Comparison of ENCODE assay signal across 9 cellular contexts in the genomic region with DNA sequence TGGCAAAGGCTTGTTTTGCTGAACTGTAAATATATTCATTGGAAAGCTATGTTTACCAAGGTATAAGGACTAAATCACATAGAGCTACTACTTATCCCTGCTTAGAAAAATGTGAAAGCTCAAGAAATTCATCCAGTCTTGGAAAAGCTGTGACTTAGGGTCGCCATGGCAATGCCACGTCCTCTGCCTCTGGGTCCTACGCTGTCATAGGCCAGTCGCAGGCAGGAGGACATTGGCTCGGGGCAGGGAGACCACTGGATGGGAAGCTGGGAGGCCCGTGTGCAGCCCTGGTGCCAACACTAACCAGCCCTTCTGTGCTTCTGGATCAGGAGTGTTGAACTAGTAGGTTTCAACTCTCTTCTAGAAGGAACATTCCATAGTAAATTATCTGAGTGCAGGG.
DNase-seq lines count a peak whose midpoint lies in the region; ATAC-seq and TF ChIP-seq lines count a peak whose summit lies in the region.
"Had no signal": no experiment of that assay in that cellular context is flagged by ENCODE, and none has a peak within 500 bp of the region (broad histone marks: within the 10 kb centered on the region; RNA-seq: fewer than 3 reads in every experiment).

No MANE protein-coding gene starts in this region.

- peaks cover 0 to 5% of the 10 kb centered on the region in 2 donors for H3K9me3 ChIP-seq in breast epithelium
- H3K9me3 ChIP-seq in aorta (ENCODE audit: control insufficient read depth, low read length) = no peaks in the 10 kb centered on the region
- no peaks in the 10 kb centered on the region for H3K9me3 ChIP-seq in colonic mucosa

- DNase-seq in MCF 10A (ENCODE audit: unreplicated experiment) (no peak), breast epithelium (ENCODE audit: low spot score in 2 of 2) (no peak), foreskin keratinocyte (no peak), aorta (peak in 1 of 2 donors; percentile 69), NCI-H1930 (lab: John Stamatoyannopoulos, UW) (no peak), colonic mucosa (no peak), brain microvascular endothelial cell (no peak)

- no peak overlapping the region for H3K9ac ChIP-seq in colonic mucosa (ENCODE audit: low read depth in 2 of 2, low read length in 2 of 2)

- peak overlapping the region; percentile 10 for H3K27ac Mint-ChIP-seq in MCF 10A (ENCODE audit: low read depth, unreplicated experiment)

- BruUV-seq in MCF 10A (replicated peaks; lab: Mats Ljungman, UMichigan) = no TSS peak

- intact Hi-C loops in MCF 10A (cut with micrococcal nuclease) (loop anchor here (1.0 kb wide), 2 partner anchors 20 to 36 kb away; no protein-coding TSS in a partner anchor), breast epithelium (cut with DNase I; ENCODE audit: low total_unique reads) (no loop called here), aorta (cut with DNase I) (loop anchor here (5.0 kb wide), 3 partner anchors 35 to 65 kb away; partner anchors contain the start of gene PDZD8 (in 1 of the 2)), colonic mucosa (cut with DNase I) (no loop called here)

- H3K36me3 Mint-ChIP-seq in MCF 10A (ENCODE audit: insufficient read depth, unreplicated experiment) = no peaks in the 10 kb centered on the region

- H3K4me3 ChIP-seq in breast epithelium (no peak overlapping the region), aorta (ENCODE audit: low read length in 2 of 2) (no peak overlapping the region), colonic mucosa (no peak overlapping the region), brain microvascular endothelial cell (ENCODE audit: low read depth, low read length) (no peak overlapping the region)

- no peak for TF ChIP-seq POLR2A in breast epithelium (IDR thresholded peaks at IDR 0.05)

- WGBS in aorta, 2 donors = 10 to 21% methylated on average over 6 of the region's 6 CpGs

- peaks cover 29% of the 10 kb centered on the region for H3K4me1 Mint-ChIP-seq in MCF 10A (ENCODE audit: insufficient read depth, unreplicated experiment)

- CTCF ChIA-PET in MCF 10A (lab: Yijun Ruan, JAX) = interaction anchor here (0.6 to 5.4 kb wide), 33 partner anchors 10 to 1124 kb away, joined by 3 to 48 read pairs (median 4); no protein-coding TSS in a partner anchor

- in situ Hi-C loops in brain microvascular endothelial cell (cut with HindIII; ENCODE audit: low pct_ligation_motif_present, low sequenced_read_pairs) = no loop called here

- H3K27ac ChIP-seq in breast epithelium (peak overlapping the region in 1 of 2 donors; percentile 4), foreskin keratinocyte (peak overlapping the region; percentile 45), aorta (ENCODE audit: low read depth in 1 of 2, low read length in 2 of 2) (no peak overlapping the region), colonic mucosa (no peak overlapping the region), brain microvascular endothelial cell (no peak overlapping the region)
- H3K27ac ChIP-seq: SK-N-MC had no signal

- no peaks in the 10 kb centered on the region for H3K9me3 Mint-ChIP-seq in MCF 10A (ENCODE audit: unreplicated experiment)

- ATAC-seq in HG03520 (IDR thresholded peaks at IDR 0.05; ENCODE audit: unreplicated experiment) = peak; percentile 10
- peak; percentile 4 for ATAC-seq in foreskin keratinocyte
- ATAC-seq in aorta (ENCODE audit: low FRiP score) = peak; percentile 62

- POLR2A ChIA-PET in MCF 10A (lab: Yijun Ruan, JAX) = interaction anchor here (0.6 to 2.9 kb wide), 14 partner anchors 9 to 1099 kb away, joined by 3 to 20 read pairs (median 4); no protein-coding TSS in a partner anchor

- no peaks in the 10 kb centered on the region for H3K27me3 Mint-ChIP-seq in MCF 10A (ENCODE audit: insufficient read depth, unreplicated experiment)

- H3K36me3 ChIP-seq in breast epithelium (no peaks in the 10 kb centered on the region), aorta (ENCODE audit: control insufficient read depth in 1 of 2, insufficient read depth in 2 of 2, low read length in 1 of 2) (no peaks in the 10 kb centered on the region), colonic mucosa (no peaks in the 10 kb centered on the region), brain microvascular endothelial cell (replicated peaks) (no peaks in the 10 kb centered on the region)

- TF ChIP-seq CTCF in MCF 10A (IDR thresholded peaks at IDR 0.05; ENCODE audit: unreplicated experiment) = no peak
- TF ChIP-seq CTCF in breast epithelium (IDR thresholded peaks at IDR 0.05) = no peak
- TF ChIP-seq CTCF in foreskin keratinocyte (conservative IDR thresholded peaks at IDR 0.05) = no peak
- no peak for TF ChIP-seq CTCF in colonic mucosa (IDR thresholded peaks at IDR 0.05)
- TF ChIP-seq CTCF in brain microvascular endothelial cell (IDR thresholded peaks at IDR 0.05; ENCODE audit: low read depth, low read length, missing control alignments) = no peak

- H3K27me3 ChIP-seq in breast epithelium (no peaks in the 10 kb centered on the region), foreskin keratinocyte (no peaks in the 10 kb centered on the region), aorta (ENCODE audit: control insufficient read depth in 1 of 2, insufficient read depth in 2 of 2, low read length in 1 of 2) (no peaks in the 10 kb centered on the region), colonic mucosa (no peaks in the 10 kb centered on the region), brain microvascular endothelial cell (replicated peaks) (no peaks in the 10 kb centered on the region)

- peak overlapping the region; percentile 30 for H3K4me3 Mint-ChIP-seq in MCF 10A (ENCODE audit: unreplicated experiment)

- H3K4me1 ChIP-seq in breast epithelium (no peaks in the 10 kb centered on the region), foreskin keratinocyte (peaks cover 9% of the 10 kb centered on the region), aorta (ENCODE audit: control insufficient read depth in 1 of 2, insufficient read depth in 2 of 2, low read length in 2 of 2) (no peaks in the 10 kb centered on the region), colonic mucosa (no peaks in the 10 kb centered on the region)

Comparison
In these comparisons a context has a peak if more than half of its experiments do, and no peak if none do; other contexts are left out.
1. intact Hi-C loops: an anchor here in MCF 10A (1.0 kb wide) and aorta (5.0 kb wide); none called in breast epithelium and colonic mucosa.
2. ATAC-seq: peak in every context shown above with its lines; median percentile 62 in aorta; 10 in HG03520; 4 in foreskin keratinocyte.